Comparison of ENCODE assay signal across 26 cellular contexts in the genomic region with DNA sequence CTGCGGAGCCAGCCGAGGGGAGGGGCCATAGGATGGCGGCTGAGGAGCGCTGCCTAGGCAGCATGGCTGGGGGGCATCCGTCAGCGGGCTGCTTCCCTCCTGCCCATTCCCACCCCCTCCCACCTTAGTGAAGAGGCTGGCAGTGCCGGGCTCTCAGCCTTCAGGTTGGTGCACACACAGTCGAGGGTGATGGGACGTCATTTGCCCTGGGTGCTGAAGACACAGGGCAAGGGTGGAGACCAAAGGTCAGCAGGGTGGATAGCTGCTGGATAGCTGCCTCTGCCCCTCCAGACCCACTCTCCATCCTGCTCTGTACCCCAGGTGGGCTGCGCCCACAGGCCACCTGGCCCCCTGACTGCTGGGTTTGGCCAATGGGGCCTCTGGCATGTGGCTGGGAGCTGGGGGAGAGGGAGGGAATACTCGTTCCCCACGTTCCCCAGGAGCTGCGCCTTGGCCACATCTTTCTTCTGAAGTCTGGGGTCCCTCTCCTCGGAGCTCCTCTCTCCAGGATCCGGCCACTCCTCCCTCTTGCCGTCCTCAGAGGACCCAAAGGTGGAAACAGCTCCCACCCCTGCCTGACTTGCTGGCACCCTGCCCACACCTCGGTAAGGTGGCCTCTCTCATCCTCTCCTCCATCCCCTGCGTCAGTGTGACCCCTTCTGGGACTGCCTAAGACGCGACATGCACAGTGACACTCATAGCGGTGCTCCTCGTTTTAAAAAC. TPM values are rescaled to one million over a fixed set of nuclear protein-coding genes. Genes with fewer than 3 reads are reported as not detected.
DNase-seq lines count a peak whose midpoint lies in the region; ATAC-seq and TF ChIP-seq lines count a peak whose summit lies in the region.
"Had no signal": no experiment of that assay in that cellular context is flagged by ENCODE, and none has a peak within 500 bp of the region (broad histone marks: within the 10 kb centered on the region; RNA-seq: fewer than 3 reads in every experiment).

No MANE protein-coding gene starts in this region.

- H3K36me3 ChIP-seq in left ventricle myocardium inferior (no peaks in the 10 kb centered on the region), colonic mucosa (no peaks in the 10 kb centered on the region), mucosa of descending colon (ENCODE audit: low read depth) (no peaks in the 10 kb centered on the region), vagina (no peaks in the 10 kb centered on the region)
- H3K36me3 ChIP-seq: pancreas had no signal

- intact Hi-C loops in left ventricle myocardium inferior (cut with micrococcal nuclease): no loop called here
- intact Hi-C loops in Right ventricle myocardium inferior (cut with DNase I): no loop called here
- intact Hi-C loops in colonic mucosa (cut with DNase I): no loop called here
- intact Hi-C loops in mucosa of descending colon (cut with DNase I, micrococcal nuclease): no loop called here
- intact Hi-C loops in vagina (cut with DNase I): no loop called here

- H3K27me3 ChIP-seq in left ventricle myocardium inferior (ENCODE audit: low read depth) (no peaks in the 10 kb centered on the region), colonic mucosa (no peaks in the 10 kb centered on the region), vagina (no peaks in the 10 kb centered on the region)
- H3K27me3 ChIP-seq: dorsolateral prefrontal cortex, pancreas had no signal

- peaks cover 60% of the 10 kb centered on the region for H3K4me1 ChIP-seq in left ventricle myocardium inferior
- H3K4me1 ChIP-seq in colonic mucosa: peaks cover 14% of the 10 kb centered on the region
- H3K4me1 ChIP-seq in mucosa of descending colon (ENCODE audit: low read depth): peaks cover 34% of the 10 kb centered on the region
- H3K4me1 ChIP-seq in vagina: peaks cover 50% of the 10 kb centered on the region
- H3K4me1 ChIP-seq: pancreas had no signal

- TF ChIP-seq CTCF in left ventricle myocardium inferior (IDR thresholded peaks at IDR 0.05; ENCODE audit: borderline replicate concordance) (no peak), colonic mucosa (IDR thresholded peaks at IDR 0.05) (no peak), mucosa of descending colon (IDR thresholded peaks at IDR 0.05) (no peak), vagina (IDR thresholded peaks at IDR 0.05) (no peak)

- H3K9ac ChIP-seq in colonic mucosa (ENCODE audit: low read depth in 2 of 2, low read length in 2 of 2): peak overlapping the region in 1 of 2 donors; percentile 8

- no peak for ATAC-seq in Right ventricle myocardium inferior
- peak; percentile 4 for ATAC-seq in mucosa of descending colon
- ATAC-seq: natural killer cell, Panc1, SK-N-SH treated with all-trans-retinoic acid at 6 μM for 48 hours had no signal

- H3K27ac ChIP-seq in left ventricle myocardium inferior (replicated peaks) (peak overlapping the region; percentile 70), colonic mucosa (peak overlapping the region; percentile 74), vagina (peak overlapping the region; percentile 74)
- H3K27ac ChIP-seq: dorsolateral prefrontal cortex, pancreas had no signal

- no peak for DNase-seq in left ventricle myocardium inferior
- no peak for DNase-seq in Right ventricle myocardium inferior (ENCODE audit: missing footprints)
- DNase-seq in colonic mucosa: no peak
- DNase-seq in mucosa of descending colon: peak in 2 of 3 donors; percentile 48 to 61
- peak in 1 of 2 donors; percentile 85 for DNase-seq in vagina (ENCODE audit: extremely low spot score in 2 of 2)
- no peak for DNase-seq in nucleus accumbens (lab: John Stamatoyannopoulos, UW)
- DNase-seq in cerebellar cortex (ENCODE audit: low spot score): no peak
- DNase-seq in germinal center (ENCODE audit: low spot score): no peak
- DNase-seq: activated B cell treated with CpG ODN at 0.5 μM for 24 hours; activated CD4-positive, alpha-beta memory T cell treated with anti-CD3 and anti-CD28 coated beads, Interleukin-2, amount 10 ng/mL, durations not matched to agents 7 days and 5 days; activated naive CD4-positive, alpha-beta T cell treated with Interleukin-2 at 50 U/mL for 16 hours; activated T-cell treated with anti-CD3 and anti-CD28 coated beads, Interleukin-2, amount 50 U/mL, for 24 hours; foreskin melanocyte; GDM1; MM.1S; natural killer cell; NCI-H1436 treated with DMSO at 0.1 percent for 48 hours; NCI-H82; stimulated activated CD4-positive, alpha-beta T cell treated with anti-CD3 and anti-CD28 coated beads, Interleukin-4, amount 100 ng/mL, for 24 hours; T-helper 9 cell had no signal

- no peaks in the 10 kb centered on the region for H3K9me3 ChIP-seq in left ventricle myocardium inferior (replicated peaks)
- H3K9me3 ChIP-seq in colonic mucosa: no peaks in the 10 kb centered on the region
- no peaks in the 10 kb centered on the region for H3K9me3 ChIP-seq in mucosa of descending colon
- H3K9me3 ChIP-seq in vagina: no peaks in the 10 kb centered on the region
- H3K9me3 ChIP-seq: pancreas had no signal

- H3K4me3 ChIP-seq in left ventricle myocardium inferior (no peak overlapping the region), colonic mucosa (no peak overlapping the region), mucosa of descending colon (no peak overlapping the region), vagina (no peak overlapping the region)
- H3K4me3 ChIP-seq: dorsolateral prefrontal cortex, pancreas had no signal

- no peak for TF ChIP-seq POLR2A in vagina (IDR thresholded peaks at IDR 0.05)

RNA-seq across cellular contexts. Expression of a gene that starts 11.2 kb away (rescaled TPM):
- 67.1 TPM for total RNA-seq in left ventricle myocardium inferior
- 68.9 TPM for total RNA-seq in Right ventricle myocardium inferior
- 10 to 100 TPM; 67.9 to 83.8 TPM for total RNA-seq in colonic mucosa
- total RNA-seq in mucosa of descending colon: 100 to 1,000 TPM in 1 of 3 donors, 10 to 100 TPM in 2; 77.6 to 106 (median 84.4) TPM
- 105 TPM for total RNA-seq in vagina

RNA-seq across cellular contexts. Expression of a gene that starts 15.5 kb away (rescaled TPM):
- total RNA-seq in left ventricle myocardium inferior (not detected), Right ventricle myocardium inferior (not detected), colonic mucosa (not detected), mucosa of descending colon (not detected), vagina (not detected)
- total RNA-seq: activated B cell treated with CpG ODN at 0.5 μM for 24 hours; activated CD4-positive, alpha-beta memory T cell treated with anti-CD3 and anti-CD28 coated beads, Interleukin-2, amount 10 ng/mL, durations not matched to agents 7 days and 5 days; cardiac septum; kidney epithelial cell; natural killer cell; pancreas had no signal

RNA-seq across cellular contexts. Expression of a gene that starts 26.0 kb away (rescaled TPM):
- total RNA-seq in left ventricle myocardium inferior (0.66 TPM), Right ventricle myocardium inferior (1.2 TPM), colonic mucosa (10 to 100 TPM; 11.3 to 15.6 TPM), mucosa of descending colon (10 to 100 TPM; 16.7 to 29.1 (median 26.1) TPM), vagina (8.6 TPM)
- total RNA-seq: activated B cell treated with CpG ODN at 0.5 μM for 24 hours; activated CD4-positive, alpha-beta memory T cell treated with anti-CD3 and anti-CD28 coated beads, Interleukin-2, amount 10 ng/mL, durations not matched to agents 7 days and 5 days; natural killer cell had no signal

RNA-seq across cellular contexts. Expression of a gene that starts 54.7 kb away (rescaled TPM):
- total RNA-seq in left ventricle myocardium inferior (40.1 TPM), Right ventricle myocardium inferior (56.5 TPM), colonic mucosa (10 to 100 TPM; 10.5 to 26.9 TPM), mucosa of descending colon (10 to 100 TPM; 22.0 to 67.4 (median 40.2) TPM), vagina (82.7 TPM)

Comparison
In these comparisons a context has a peak if more than half of its experiments do, and no peak if none do; other contexts are left out.
1. DNase-seq: peak in mucosa of descending colon (2 of 3); none in left ventricle myocardium inferior (single experiment), Right ventricle myocardium inferior (single experiment), colonic mucosa (single experiment), nucleus accumbens (0 of 56), cerebellar cortex (single experiment) and germinal center (single experiment).
2. Peak in every context shown above with its lines, with median percentiles within 50 percentile points of each other: H3K27ac ChIP-seq.